Comparison of ENCODE assay signal across 1 cellular context in the genomic region with DNA sequence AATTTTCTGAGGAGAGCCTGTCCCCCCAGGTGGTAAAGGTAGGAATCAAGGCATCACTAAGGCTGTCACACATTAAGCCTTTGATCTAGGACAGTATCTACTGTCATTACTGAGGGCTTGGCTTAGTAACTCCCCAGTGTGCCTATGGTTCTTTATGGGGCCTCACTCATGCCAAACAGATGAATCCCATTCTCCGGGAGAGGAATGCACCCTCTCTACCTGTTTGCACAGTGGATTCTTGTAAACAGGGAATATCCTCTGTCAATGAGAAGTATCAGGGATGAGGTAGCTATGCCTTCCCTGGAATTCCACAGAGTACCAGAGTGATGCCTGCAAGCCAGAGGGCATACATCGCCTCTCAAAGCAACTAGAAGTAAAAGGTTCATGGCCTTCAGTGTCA.
TF ChIP-seq lines count a peak whose summit lies in the region.

No MANE protein-coding gene starts in this region.

TF ChIP-seq in HepG2, 621 proteins besides CTCF, POLR2A, EP300 and RAD21 (continued from another document and continues in another):
- TF ChIP-seq SALL2 (CRISPR knock-in tag; IDR thresholded peaks at IDR 0.05) (no peak), ZNF343 (CRISPR knock-in tag; IDR thresholded peaks at IDR 0.05) (no peak), FOSL2 (CRISPR knock-in tag; IDR thresholded peaks at IDR 0.05) (peak; percentile 87), FOXA1 (IDR thresholded peaks at IDR 0.05) (peak; percentile 89), FOXA1 (CRISPR knock-in tag; IDR thresholded peaks at IDR 0.05) (peak; percentile 94), ZNF468 (CRISPR knock-in tag; IDR thresholded peaks at IDR 0.05) (no peak), SOX6 (IDR thresholded peaks at IDR 0.05) (no peak), SOX6 (CRISPR knock-in tag; IDR thresholded peaks at IDR 0.05) (peak; percentile 36; the same call in 1 of the 2 replicates), REPIN1 (CRISPR knock-in tag; IDR thresholded peaks at IDR 0.05; ENCODE audit: borderline replicate concordance, low read depth) (no peak), ATRX (CRISPR knock-in tag; IDR thresholded peaks at IDR 0.05; ENCODE audit: borderline replicate concordance) (no peak), ZNF644 (CRISPR knock-in tag; IDR thresholded peaks at IDR 0.05; ENCODE audit: low read depth) (0 out of 2 replicates have a peak, but pooled peaks have one; percentile 21), RFX5 (IDR thresholded peaks at IDR 0.05; ENCODE audit: low read depth, low read length) (no peak), ELF3 (CRISPR knock-in tag; IDR thresholded peaks at IDR 0.05) (0 out of 2 replicates have a peak, but pooled peaks have one; percentile 27), ZNF446 (CRISPR knock-in tag; IDR thresholded peaks at IDR 0.05) (no peak), TOPORS (CRISPR knock-in tag; IDR thresholded peaks at IDR 0.05) (no peak), REXO4 (CRISPR knock-in tag; IDR thresholded peaks at IDR 0.05; ENCODE audit: borderline replicate concordance) (no peak), SAP130 (CRISPR knock-in tag; IDR thresholded peaks at IDR 0.05; ENCODE audit: low read depth) (peak; percentile 53), GATAD1 (CRISPR knock-in tag; IDR thresholded peaks at IDR 0.05) (no peak), ZNF776 (CRISPR knock-in tag; IDR thresholded peaks at IDR 0.05) (no peak), FOXA3 (CRISPR knock-in tag; IDR thresholded peaks at IDR 0.05) (peak; percentile 96), ZMYM2 (CRISPR knock-in tag; IDR thresholded peaks at IDR 0.05) (peak; percentile 43; the same call in 1 of the 2 replicates), ZEB1 (IDR thresholded peaks at IDR 0.05; ENCODE audit: insufficient replicate concordance, low read depth) (peak; percentile 53), GATAD2A (CRISPR knock-in tag; IDR thresholded peaks at IDR 0.05) (peak; percentile 70), ZNF17 (CRISPR knock-in tag; IDR thresholded peaks at IDR 0.05) (no peak), FOXP1 (IDR thresholded peaks at IDR 0.05) (0 out of 2 replicates have a peak, but pooled peaks have one; percentile 27), FOXP1 (CRISPR knock-in tag; IDR thresholded peaks at IDR 0.05) (peak; percentile 76), ZNF792 (CRISPR knock-in tag; IDR thresholded peaks at IDR 0.05) (no peak), DPF2 (CRISPR knock-in tag; IDR thresholded peaks at IDR 0.05; ENCODE audit: borderline replicate concordance, low read depth) (no peak), RCOR2 (CRISPR knock-in tag; IDR thresholded peaks at IDR 0.05) (peak; percentile 72; the same call in 1 of the 2 replicates), IKZF1 (IDR thresholded peaks at IDR 0.05) (no peak)
- TF ChIP-seq, protein P1, sequence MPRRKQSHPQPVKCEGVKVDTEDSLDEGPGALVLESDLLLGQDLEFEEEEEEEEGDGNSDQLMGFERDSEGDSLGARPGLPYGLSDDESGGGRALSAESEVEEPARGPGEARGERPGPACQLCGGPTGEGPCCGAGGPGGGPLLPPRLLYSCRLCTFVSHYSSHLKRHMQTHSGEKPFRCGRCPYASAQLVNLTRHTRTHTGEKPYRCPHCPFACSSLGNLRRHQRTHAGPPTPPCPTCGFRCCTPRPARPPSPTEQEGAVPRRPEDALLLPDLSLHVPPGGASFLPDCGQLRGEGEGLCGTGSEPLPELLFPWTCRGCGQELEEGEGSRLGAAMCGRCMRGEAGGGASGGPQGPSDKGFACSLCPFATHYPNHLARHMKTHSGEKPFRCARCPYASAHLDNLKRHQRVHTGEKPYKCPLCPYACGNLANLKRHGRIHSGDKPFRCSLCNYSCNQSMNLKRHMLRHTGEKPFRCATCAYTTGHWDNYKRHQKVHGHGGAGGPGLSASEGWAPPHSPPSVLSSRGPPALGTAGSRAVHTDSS (CRISPR knock-in tag; conservative IDR thresholded peaks at IDR 0.05) = no peak
- TF ChIP-seq, protein P2, sequence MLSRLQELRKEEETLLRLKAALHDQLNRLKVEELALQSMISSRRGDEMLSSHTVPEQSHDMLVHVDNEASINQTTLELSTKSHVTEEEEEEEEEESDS (CRISPR knock-in tag; IDR thresholded peaks at IDR 0.05; ENCODE audit: borderline replicate concordance) = no peak
- TF ChIP-seq, protein P3, sequence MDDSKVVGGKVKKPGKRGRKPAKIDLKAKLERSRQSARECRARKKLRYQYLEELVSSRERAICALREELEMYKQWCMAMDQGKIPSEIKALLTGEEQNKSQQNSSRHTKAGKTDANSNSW (CRISPR knock-in tag; IDR thresholded peaks at IDR 0.05; ENCODE audit: borderline replicate concordance) = no peak
- TF ChIP-seq, protein P4, sequence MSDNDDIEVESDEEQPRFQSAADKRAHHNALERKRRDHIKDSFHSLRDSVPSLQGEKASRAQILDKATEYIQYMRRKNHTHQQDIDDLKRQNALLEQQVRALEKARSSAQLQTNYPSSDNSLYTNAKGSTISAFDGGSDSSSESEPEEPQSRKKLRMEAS (IDR thresholded peaks at IDR 0.05) = no peak
- TF ChIP-seq, protein P5, sequence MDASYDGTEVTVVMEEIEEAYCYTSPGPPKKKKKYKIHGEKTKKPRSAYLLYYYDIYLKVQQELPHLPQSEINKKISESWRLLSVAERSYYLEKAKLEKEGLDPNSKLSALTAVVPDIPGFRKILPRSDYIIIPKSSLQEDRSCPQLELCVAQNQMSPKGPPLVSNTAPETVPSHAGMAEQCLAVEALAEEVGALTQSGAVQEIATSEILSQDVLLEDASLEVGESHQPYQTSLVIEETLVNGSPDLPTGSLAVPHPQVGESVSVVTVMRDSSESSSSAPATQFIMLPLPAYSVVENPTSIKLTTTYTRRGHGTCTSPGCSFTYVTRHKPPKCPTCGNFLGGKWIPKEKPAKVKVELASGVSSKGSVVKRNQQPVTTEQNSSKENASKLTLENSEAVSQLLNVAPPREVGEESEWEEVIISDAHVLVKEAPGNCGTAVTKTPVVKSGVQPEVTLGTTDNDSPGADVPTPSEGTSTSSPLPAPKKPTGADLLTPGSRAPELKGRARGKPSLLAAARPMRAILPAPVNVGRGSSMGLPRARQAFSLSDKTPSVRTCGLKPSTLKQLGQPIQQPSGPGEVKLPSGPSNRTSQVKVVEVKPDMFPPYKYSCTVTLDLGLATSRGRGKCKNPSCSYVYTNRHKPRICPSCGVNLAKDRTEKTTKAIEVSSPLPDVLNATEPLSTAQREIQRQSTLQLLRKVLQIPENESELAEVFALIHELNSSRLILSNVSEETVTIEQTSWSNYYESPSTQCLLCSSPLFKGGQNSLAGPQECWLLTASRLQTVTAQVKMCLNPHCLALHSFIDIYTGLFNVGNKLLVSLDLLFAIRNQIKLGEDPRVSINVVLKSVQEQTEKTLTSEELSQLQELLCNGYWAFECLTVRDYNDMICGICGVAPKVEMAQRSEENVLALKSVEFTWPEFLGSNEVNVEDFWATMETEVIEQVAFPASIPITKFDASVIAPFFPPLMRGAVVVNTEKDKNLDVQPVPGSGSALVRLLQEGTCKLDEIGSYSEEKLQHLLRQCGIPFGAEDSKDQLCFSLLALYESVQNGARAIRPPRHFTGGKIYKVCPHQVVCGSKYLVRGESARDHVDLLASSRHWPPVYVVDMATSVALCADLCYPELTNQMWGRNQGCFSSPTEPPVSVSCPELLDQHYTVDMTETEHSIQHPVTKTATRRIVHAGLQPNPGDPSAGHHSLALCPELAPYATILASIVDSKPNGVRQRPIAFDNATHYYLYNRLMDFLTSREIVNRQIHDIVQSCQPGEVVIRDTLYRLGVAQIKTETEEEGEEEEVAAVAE (CRISPR knock-in tag; IDR thresholded peaks at IDR 0.05; ENCODE audit: borderline replicate concordance) = no peak
- TF ChIP-seq, protein P6, sequence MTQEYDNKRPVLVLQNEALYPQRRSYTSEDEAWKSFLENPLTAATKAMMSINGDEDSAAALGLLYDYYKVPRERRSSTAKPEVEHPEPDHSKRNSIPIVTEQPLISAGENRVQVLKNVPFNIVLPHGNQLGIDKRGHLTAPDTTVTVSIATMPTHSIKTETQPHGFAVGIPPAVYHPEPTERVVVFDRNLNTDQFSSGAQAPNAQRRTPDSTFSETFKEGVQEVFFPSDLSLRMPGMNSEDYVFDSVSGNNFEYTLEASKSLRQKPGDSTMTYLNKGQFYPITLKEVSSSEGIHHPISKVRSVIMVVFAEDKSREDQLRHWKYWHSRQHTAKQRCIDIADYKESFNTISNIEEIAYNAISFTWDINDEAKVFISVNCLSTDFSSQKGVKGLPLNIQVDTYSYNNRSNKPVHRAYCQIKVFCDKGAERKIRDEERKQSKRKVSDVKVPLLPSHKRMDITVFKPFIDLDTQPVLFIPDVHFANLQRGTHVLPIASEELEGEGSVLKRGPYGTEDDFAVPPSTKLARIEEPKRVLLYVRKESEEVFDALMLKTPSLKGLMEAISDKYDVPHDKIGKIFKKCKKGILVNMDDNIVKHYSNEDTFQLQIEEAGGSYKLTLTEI (CRISPR knock-in tag; conservative IDR thresholded peaks at IDR 0.05) = no peak
- TF ChIP-seq, protein P7, sequence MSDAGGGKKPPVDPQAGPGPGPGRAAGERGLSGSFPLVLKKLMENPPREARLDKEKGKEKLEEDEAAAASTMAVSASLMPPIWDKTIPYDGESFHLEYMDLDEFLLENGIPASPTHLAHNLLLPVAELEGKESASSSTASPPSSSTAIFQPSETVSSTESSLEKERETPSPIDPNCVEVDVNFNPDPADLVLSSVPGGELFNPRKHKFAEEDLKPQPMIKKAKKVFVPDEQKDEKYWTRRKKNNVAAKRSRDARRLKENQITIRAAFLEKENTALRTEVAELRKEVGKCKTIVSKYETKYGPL (CRISPR knock-in tag; IDR thresholded peaks at IDR 0.05) = no peak
- TF ChIP-seq, protein P8, sequence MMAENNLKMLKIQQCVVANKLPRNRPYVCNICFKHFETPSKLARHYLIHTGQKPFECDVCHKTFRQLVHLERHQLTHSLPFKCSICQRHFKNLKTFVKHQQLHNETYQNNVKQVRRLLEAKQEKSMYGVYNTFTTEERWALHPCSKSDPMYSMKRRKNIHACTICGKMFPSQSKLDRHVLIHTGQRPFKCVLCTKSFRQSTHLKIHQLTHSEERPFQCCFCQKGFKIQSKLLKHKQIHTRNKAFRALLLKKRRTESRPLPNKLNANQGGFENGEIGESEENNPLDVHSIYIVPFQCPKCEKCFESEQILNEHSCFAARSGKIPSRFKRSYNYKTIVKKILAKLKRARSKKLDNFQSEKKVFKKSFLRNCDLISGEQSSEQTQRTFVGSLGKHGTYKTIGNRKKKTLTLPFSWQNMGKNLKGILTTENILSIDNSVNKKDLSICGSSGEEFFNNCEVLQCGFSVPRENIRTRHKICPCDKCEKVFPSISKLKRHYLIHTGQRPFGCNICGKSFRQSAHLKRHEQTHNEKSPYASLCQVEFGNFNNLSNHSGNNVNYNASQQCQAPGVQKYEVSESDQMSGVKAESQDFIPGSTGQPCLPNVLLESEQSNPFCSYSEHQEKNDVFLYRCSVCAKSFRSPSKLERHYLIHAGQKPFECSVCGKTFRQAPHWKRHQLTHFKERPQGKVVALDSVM (CRISPR knock-in tag; IDR thresholded peaks at IDR 0.05) = no peak
- TF ChIP-seq, protein P9, sequence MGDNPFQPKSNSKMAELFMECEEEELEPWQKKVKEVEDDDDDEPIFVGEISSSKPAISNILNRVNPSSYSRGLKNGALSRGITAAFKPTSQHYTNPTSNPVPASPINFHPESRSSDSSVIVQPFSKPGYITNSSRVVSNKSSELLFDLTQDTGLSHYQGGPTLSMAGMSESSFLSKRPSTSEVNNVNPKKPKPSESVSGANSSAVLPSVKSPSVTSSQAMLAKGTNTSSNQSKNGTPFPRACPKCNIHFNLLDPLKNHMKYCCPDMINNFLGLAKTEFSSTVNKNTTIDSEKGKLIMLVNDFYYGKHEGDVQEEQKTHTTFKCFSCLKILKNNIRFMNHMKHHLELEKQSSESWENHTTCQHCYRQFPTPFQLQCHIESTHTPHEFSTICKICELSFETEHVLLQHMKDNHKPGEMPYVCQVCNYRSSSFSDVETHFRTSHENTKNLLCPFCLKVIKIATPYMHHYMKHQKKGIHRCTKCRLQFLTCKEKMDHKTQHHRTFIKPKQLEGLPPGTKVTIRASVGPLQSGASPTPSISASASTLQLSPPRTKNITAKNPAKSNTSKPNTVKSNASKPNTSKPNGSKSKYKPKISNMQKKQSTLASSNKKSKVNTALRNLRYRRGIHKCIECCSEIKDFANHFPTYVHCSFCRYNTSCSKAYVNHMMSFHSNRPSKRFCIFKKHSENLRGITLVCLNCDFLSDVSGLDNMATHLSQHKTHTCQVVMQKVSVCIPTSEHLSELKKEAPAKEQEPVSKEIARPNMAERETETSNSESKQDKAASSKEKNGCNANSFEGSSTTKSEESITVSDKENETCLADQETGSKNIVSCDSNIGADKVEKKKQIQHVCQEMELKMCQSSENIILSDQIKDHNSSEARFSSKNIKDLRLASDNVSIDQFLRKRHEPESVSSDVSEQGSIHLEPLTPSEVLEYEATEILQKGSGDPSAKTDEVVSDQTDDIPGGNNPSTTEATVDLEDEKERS (CRISPR knock-in tag; IDR thresholded peaks at IDR 0.05) = no peak
- TF ChIP-seq, protein P10, sequence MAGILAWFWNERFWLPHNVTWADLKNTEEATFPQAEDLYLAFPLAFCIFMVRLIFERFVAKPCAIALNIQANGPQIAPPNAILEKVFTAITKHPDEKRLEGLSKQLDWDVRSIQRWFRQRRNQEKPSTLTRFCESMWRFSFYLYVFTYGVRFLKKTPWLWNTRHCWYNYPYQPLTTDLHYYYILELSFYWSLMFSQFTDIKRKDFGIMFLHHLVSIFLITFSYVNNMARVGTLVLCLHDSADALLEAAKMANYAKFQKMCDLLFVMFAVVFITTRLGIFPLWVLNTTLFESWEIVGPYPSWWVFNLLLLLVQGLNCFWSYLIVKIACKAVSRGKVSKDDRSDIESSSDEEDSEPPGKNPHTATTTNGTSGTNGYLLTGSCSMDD (CRISPR knock-in tag; IDR thresholded peaks at IDR 0.05) = no peak
- TF ChIP-seq, protein P11, sequence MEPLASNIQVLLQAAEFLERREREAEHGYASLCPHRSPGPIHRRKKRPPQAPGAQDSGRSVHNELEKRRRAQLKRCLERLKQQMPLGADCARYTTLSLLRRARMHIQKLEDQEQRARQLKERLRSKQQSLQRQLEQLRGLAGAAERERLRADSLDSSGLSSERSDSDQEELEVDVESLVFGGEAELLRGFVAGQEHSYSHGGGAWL (CRISPR knock-in tag; IDR thresholded peaks at IDR 0.05) = no peak
